Comparison of ENCODE assay signal across 1 cellular context in the genomic region with DNA sequence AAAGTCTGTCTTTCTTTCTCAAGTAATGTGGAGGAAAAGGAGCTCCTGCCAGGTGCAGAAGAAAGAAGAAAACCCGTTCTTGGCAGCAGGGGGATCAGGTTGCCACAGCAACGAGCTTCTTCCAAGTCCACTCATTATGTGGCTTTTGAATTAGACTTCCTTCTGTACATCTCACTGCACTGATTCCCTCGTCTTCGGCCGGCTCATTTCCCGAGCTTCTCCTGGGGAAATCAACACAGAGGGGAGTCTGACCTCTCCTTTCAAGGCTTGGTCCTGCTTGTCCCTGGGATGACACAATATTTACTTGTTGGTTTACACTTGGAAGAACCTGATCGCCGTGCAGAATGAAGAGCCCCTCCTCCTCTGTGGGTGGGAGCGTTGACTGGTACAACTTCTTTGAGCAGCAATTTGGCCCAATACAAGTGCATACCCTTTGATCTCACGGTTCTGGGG.
TF ChIP-seq lines count a peak whose summit lies in the region.

No MANE protein-coding gene starts in this region.

TF ChIP-seq in GM12878, 131 proteins besides CTCF, POLR2A, EP300 and RAD21:
- TF ChIP-seq TAF1 (IDR thresholded peaks at IDR 0.05; ENCODE audit: borderline replicate concordance, low read depth, low read length): no peak
- TF ChIP-seq MTA3 (IDR thresholded peaks at IDR 0.05; ENCODE audit: borderline replicate concordance, low read length): no peak
